Comparison of ENCODE assay signal across 2 cellular contexts in the genomic region with DNA sequence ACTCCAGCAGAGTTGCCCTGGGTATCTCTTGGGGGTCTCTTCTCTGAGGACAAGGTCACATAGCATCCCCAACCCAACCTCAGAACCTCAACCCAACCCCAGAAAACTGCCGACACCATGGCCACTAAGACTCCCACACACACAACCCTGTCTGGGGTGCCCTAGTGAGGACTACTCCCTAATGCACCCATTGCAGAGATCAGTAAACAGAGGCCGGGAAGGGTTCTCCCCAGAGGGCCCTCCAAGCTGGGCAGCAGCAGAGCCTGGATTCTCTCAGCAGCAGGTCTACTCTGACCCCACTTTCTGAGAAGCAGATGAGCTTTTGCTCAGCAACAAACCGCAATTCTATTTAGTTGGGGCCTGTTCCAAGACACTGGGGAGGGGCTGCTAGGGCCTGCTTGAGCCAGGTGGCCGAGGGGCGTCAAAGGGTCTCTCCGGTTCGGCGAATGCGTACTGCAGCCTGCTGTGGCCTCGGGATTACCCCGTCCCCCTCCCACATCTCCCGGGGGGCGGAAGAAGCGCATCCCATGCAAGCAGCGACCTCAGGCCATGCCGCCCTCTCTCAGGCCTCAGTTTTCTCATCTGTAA.
TF ChIP-seq lines count a peak whose summit lies in the region.

No MANE protein-coding gene starts in this region.

TF ChIP-seq in GM23338, 12 proteins besides CTCF, POLR2A, EP300 and RAD21 (continues in another document):
- TF ChIP-seq CREB1 (CRISPR knock-in tag; IDR thresholded peaks at IDR 0.05; ENCODE audit: low read depth), result no peak
- TF ChIP-seq, protein P1, sequence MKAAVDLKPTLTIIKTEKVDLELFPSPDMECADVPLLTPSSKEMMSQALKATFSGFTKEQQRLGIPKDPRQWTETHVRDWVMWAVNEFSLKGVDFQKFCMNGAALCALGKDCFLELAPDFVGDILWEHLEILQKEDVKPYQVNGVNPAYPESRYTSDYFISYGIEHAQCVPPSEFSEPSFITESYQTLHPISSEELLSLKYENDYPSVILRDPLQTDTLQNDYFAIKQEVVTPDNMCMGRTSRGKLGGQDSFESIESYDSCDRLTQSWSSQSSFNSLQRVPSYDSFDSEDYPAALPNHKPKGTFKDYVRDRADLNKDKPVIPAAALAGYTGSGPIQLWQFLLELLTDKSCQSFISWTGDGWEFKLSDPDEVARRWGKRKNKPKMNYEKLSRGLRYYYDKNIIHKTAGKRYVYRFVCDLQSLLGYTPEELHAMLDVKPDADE (IDR thresholded peaks at IDR 0.05), result no peak
- no peak for TF ChIP-seq ZNF114 (CRISPR knock-in tag; IDR thresholded peaks at IDR 0.05)
- TF ChIP-seq, protein P2, sequence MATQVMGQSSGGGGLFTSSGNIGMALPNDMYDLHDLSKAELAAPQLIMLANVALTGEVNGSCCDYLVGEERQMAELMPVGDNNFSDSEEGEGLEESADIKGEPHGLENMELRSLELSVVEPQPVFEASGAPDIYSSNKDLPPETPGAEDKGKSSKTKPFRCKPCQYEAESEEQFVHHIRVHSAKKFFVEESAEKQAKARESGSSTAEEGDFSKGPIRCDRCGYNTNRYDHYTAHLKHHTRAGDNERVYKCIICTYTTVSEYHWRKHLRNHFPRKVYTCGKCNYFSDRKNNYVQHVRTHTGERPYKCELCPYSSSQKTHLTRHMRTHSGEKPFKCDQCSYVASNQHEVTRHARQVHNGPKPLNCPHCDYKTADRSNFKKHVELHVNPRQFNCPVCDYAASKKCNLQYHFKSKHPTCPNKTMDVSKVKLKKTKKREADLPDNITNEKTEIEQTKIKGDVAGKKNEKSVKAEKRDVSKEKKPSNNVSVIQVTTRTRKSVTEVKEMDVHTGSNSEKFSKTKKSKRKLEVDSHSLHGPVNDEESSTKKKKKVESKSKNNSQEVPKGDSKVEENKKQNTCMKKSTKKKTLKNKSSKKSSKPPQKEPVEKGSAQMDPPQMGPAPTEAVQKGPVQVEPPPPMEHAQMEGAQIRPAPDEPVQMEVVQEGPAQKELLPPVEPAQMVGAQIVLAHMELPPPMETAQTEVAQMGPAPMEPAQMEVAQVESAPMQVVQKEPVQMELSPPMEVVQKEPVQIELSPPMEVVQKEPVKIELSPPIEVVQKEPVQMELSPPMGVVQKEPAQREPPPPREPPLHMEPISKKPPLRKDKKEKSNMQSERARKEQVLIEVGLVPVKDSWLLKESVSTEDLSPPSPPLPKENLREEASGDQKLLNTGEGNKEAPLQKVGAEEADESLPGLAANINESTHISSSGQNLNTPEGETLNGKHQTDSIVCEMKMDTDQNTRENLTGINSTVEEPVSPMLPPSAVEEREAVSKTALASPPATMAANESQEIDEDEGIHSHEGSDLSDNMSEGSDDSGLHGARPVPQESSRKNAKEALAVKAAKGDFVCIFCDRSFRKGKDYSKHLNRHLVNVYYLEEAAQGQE (IDR thresholded peaks at IDR 0.05; ENCODE audit: unreplicated experiment), result no peak
- TF ChIP-seq EZH2phosphoT487 (IDR thresholded peaks at IDR 0.05; ENCODE audit: unreplicated experiment), result no peak
- TF ChIP-seq, protein P3, sequence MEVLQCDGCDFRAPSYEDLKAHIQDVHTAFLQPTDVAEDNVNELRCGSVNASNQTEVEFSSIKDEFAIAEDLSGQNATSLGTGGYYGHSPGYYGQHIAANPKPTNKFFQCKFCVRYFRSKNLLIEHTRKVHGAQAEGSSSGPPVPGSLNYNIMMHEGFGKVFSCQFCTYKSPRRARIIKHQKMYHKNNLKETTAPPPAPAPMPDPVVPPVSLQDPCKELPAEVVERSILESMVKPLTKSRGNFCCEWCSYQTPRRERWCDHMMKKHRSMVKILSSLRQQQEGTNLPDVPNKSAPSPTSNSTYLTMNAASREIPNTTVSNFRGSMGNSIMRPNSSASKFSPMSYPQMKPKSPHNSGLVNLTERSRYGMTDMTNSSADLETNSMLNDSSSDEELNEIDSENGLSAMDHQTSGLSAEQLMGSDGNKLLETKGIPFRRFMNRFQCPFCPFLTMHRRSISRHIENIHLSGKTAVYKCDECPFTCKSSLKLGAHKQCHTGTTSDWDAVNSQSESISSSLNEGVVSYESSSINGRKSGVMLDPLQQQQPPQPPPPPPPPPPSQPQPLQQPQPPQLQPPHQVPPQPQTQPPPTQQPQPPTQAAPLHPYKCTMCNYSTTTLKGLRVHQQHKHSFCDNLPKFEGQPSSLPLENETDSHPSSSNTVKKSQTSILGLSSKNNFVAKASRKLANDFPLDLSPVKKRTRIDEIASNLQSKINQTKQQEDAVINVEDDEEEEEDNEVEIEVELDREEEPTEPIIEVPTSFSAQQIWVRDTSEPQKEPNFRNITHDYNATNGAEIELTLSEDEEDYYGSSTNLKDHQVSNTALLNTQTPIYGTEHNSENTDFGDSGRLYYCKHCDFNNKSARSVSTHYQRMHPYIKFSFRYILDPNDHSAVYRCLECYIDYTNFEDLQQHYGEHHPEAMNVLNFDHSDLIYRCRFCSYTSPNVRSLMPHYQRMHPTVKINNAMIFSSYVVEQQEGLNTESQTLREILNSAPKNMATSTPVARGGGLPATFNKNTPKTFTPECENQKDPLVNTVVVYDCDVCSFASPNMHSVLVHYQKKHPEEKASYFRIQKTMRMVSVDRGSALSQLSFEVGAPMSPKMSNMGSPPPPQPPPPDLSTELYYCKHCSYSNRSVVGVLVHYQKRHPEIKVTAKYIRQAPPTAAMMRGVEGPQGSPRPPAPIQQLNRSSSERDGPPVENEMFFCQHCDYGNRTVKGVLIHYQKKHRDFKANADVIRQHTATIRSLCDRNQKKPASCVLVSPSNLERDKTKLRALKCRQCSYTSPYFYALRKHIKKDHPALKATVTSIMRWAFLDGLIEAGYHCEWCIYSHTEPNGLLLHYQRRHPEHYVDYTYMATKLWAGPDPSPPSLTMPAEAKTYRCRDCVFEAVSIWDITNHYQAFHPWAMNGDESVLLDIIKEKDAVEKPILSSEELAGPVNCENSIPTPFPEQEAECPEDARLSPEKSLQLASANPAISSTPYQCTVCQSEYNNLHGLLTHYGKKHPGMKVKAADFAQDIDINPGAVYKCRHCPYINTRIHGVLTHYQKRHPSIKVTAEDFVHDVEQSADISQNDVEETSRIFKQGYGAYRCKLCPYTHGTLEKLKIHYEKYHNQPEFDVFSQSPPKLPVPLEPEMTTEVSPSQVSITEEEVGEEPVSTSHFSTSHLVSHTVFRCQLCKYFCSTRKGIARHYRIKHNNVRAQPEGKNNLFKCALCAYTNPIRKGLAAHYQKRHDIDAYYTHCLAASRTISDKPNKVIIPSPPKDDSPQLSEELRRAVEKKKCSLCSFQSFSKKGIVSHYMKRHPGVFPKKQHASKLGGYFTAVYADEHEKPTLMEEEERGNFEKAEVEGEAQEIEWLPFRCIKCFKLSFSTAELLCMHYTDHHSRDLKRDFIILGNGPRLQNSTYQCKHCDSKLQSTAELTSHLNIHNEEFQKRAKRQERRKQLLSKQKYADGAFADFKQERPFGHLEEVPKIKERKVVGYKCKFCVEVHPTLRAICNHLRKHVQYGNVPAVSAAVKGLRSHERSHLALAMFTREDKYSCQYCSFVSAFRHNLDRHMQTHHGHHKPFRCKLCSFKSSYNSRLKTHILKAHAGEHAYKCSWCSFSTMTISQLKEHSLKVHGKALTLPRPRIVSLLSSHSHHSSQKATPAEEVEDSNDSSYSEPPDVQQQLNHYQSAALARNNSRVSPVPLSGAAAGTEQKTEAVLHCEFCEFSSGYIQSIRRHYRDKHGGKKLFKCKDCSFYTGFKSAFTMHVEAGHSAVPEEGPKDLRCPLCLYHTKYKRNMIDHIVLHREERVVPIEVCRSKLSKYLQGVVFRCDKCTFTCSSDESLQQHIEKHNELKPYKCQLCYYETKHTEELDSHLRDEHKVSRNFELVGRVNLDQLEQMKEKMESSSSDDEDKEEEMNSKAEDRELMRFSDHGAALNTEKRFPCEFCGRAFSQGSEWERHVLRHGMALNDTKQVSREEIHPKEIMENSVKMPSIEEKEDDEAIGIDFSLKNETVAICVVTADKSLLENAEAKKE (CRISPR knock-in tag; IDR thresholded peaks at IDR 0.05), result no peak
- TF ChIP-seq ZNF331 (CRISPR knock-in tag; IDR thresholded peaks at IDR 0.05; ENCODE audit: low read depth), result no peak
- TF ChIP-seq POLR2AphosphoS5 (IDR thresholded peaks at IDR 0.05; ENCODE audit: low read depth), result no peak
- TF ChIP-seq EZH2 (IDR thresholded peaks at IDR 0.05; ENCODE audit: low read depth, unreplicated experiment), result no peak

TF ChIP-seq in HepG2, 621 proteins besides CTCF, POLR2A, EP300 and RAD21:
- TF ChIP-seq ZNF674 (CRISPR knock-in tag; IDR thresholded peaks at IDR 0.05; ENCODE audit: low read depth) (0 out of 2 replicates have a peak, but pooled peaks have one; percentile 4), PCBP1 (IDR thresholded peaks at IDR 0.05; ENCODE audit: borderline replicate concordance, low read depth, low read length) (0 out of 2 replicates have a peak, but pooled peaks have one; percentile 69), KMT2B (CRISPR knock-in tag; IDR thresholded peaks at IDR 0.05) (0 out of 2 replicates have a peak, but pooled peaks have one; percentile 4), RAD51 (IDR thresholded peaks at IDR 0.05; ENCODE audit: borderline replicate concordance) (no peak), ZNF670 (CRISPR knock-in tag; IDR thresholded peaks at IDR 0.05; ENCODE audit: borderline replicate concordance) (0 out of 2 replicates have a peak, but pooled peaks have one; percentile 27), ZMYM3 (CRISPR knock-in tag; IDR thresholded peaks at IDR 0.05) (peak; percentile 44; the same call in 1 of the 2 replicates), ONECUT2 (CRISPR knock-in tag; IDR thresholded peaks at IDR 0.05) (no peak), ZNF143 (CRISPR knock-in tag; IDR thresholded peaks at IDR 0.05) (no peak), ZNF703 (CRISPR knock-in tag; IDR thresholded peaks at IDR 0.05; ENCODE audit: borderline replicate concordance) (0 out of 2 replicates have a peak, but pooled peaks have one; percentile 10), LCORL (IDR thresholded peaks at IDR 0.05) (no peak), LCORL (CRISPR knock-in tag; IDR thresholded peaks at IDR 0.05) (peak; percentile 14; the same call in 1 of the 2 replicates), KDM1A (CRISPR knock-in tag; IDR thresholded peaks at IDR 0.05) (0 out of 2 replicates have a peak, but pooled peaks have one; percentile 17), ZBTB21 (CRISPR knock-in tag; IDR thresholded peaks at IDR 0.05) (no peak), CHD4 (IDR thresholded peaks at IDR 0.05; ENCODE audit: borderline replicate concordance, low read length) (peak; percentile 84; the same call in 1 of the 2 replicates), ZNF629 (CRISPR knock-in tag; conservative IDR thresholded peaks at IDR 0.05) (peak; percentile 95), NPAS2 (CRISPR knock-in tag; IDR thresholded peaks at IDR 0.05; ENCODE audit: borderline replicate concordance) (no peak), RARA (CRISPR knock-in tag; IDR thresholded peaks at IDR 0.05) (no peak)
- TF ChIP-seq, protein P4, sequence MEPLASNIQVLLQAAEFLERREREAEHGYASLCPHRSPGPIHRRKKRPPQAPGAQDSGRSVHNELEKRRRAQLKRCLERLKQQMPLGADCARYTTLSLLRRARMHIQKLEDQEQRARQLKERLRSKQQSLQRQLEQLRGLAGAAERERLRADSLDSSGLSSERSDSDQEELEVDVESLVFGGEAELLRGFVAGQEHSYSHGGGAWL (CRISPR knock-in tag; IDR thresholded peaks at IDR 0.05), result 0 out of 2 replicates have a peak, but pooled peaks have one; percentile 11
- TF ChIP-seq, protein P5, sequence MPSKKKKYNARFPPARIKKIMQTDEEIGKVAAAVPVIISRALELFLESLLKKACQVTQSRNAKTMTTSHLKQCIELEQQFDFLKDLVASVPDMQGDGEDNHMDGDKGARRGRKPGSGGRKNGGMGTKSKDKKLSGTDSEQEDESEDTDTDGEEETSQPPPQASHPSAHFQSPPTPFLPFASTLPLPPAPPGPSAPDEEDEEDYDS (CRISPR knock-in tag; IDR thresholded peaks at IDR 0.05), result no peak
